ENCODE assay signal across 15 cellular contexts in genomic region chr10:71533936-71534335, GRCh38.
"Had no signal": no experiment of that assay in that cellular context is flagged by ENCODE, and none has a peak within 500 bp of the region (broad histone marks: within the 10 kb centered on the region; RNA-seq: fewer than 3 reads in every experiment).

No MANE protein-coding gene starts in this region.

- H3K27me3 ChIP-seq: colonic mucosa, heart right ventricle, neutrophil, sigmoid colon had no signal

- H3K4me3 ChIP-seq: colonic mucosa, heart right ventricle, sigmoid colon, skin epidermis had no signal

- ATAC-seq: foreskin keratinocyte; natural killer cell; stimulated activated naive B cell treated with anti-CD40 and anti-IgM and Interleukin-4, amounts not matched to agents 10 μg/mL and 1 μg/mL and 100 μg/mL, for 72 hours had no signal

- H3K36me3 ChIP-seq: colonic mucosa, heart right ventricle, neutrophil, sigmoid colon had no signal

- H3K4me1 ChIP-seq: colonic mucosa, foreskin keratinocyte, sigmoid colon had no signal

- H3K9me3 ChIP-seq: colonic mucosa, heart right ventricle, neutrophil, sigmoid colon had no signal

- H3K36me3 Mint-ChIP-seq: natural killer cell; stimulated activated naive B cell treated with anti-CD40 and anti-IgM and Interleukin-4, amounts not matched to agents 10 μg/mL and 1 μg/mL and 100 μg/mL, for 72 hours had no signal

- H3K9me3 Mint-ChIP-seq: endodermal cell had no signal

- H3K4me3 Mint-ChIP-seq: endodermal cell; natural killer cell; stimulated activated naive B cell treated with anti-CD40 and anti-IgM and Interleukin-4, amounts not matched to agents 10 μg/mL and 1 μg/mL and 100 μg/mL, for 72 hours had no signal

- H3K27ac Mint-ChIP-seq: endodermal cell; natural killer cell; stimulated activated naive B cell treated with anti-CD40 and anti-IgM and Interleukin-4, amounts not matched to agents 10 μg/mL and 1 μg/mL and 100 μg/mL, for 72 hours had no signal

- H3K27ac ChIP-seq: colonic mucosa, foreskin keratinocyte, heart right ventricle, neutrophil, sigmoid colon had no signal

- DNase-seq: colonic mucosa; effector CD4-positive, alpha-beta T cell; endodermal cell; foreskin keratinocyte; heart right ventricle; hypothalamus; kidney glomerular epithelial cell; natural killer cell; posterior cingulate gyrus; sigmoid colon; stimulated activated CD4-positive, alpha-beta T cell treated with anti-CD3 and anti-CD28 coated beads, Interleukin-2, amount 100 ng/mL, for 24 hours; stimulated activated CD4-positive, alpha-beta T cell treated with anti-CD3 and anti-CD28 coated beads, Interleukin-4, amount 100 ng/mL, for 4 hours; stimulated activated naive B cell treated with anti-CD40 and anti-IgM and Interleukin-4, amounts not matched to agents 10 μg/mL and 1 μg/mL and 100 μg/mL, for 72 hours had no signal
